8 cellular contexts compared by ENCODE assay signal in genomic region chr2:29760008-29760407, GRCh38.
"Had no signal": no experiment of that assay in that cellular context is flagged by ENCODE, and none has a peak within 500 bp of the region (broad histone marks: within the 10 kb centered on the region; RNA-seq: fewer than 3 reads in every experiment).

No MANE protein-coding gene starts in this region.

- H3K36me3 Mint-ChIP-seq: IgD-negative memory B cell had no signal

- H3K27ac ChIP-seq: GM23248 had no signal

- H3K4me3 ChIP-seq: GM23248, HAP-1 had no signal

- H3K4me3 Mint-ChIP-seq: IgD-negative memory B cell had no signal

- H3K4me1 ChIP-seq: HAP-1 had no signal

- ATAC-seq: HCT116, HepG2 had no signal

- H3K9me3 Mint-ChIP-seq: IgD-negative memory B cell had no signal

- H3K9me3 ChIP-seq: HAP-1 had no signal

- H3K27ac Mint-ChIP-seq: IgD-negative memory B cell had no signal

- DNase-seq: GM23248, GOT3, H7, KBM-7 had no signal

- H3K9ac ChIP-seq: GM23248 had no signal

- H2AFZ ChIP-seq: GM23248 had no signal

- H3K36me3 ChIP-seq: HAP-1 had no signal
